In genomic region chr2:145984541-145984940, GRCh38 we compare ENCODE assay signal across 15 cellular contexts.
DNase-seq lines count a peak whose midpoint lies in the region; ATAC-seq and TF ChIP-seq lines count a peak whose summit lies in the region.
"Had no signal": no experiment of that assay in that cellular context is flagged by ENCODE, and none has a peak within 500 bp of the region (broad histone marks: within the 10 kb centered on the region; RNA-seq: fewer than 3 reads in every experiment).

No MANE protein-coding gene starts in this region.

- H3K4me3 Mint-ChIP-seq in stimulated activated effector memory CD8-positive, alpha-beta T cell treated with anti-CD3 and anti-CD28 coated beads, Interleukin-12 subunit alpha, Interleukin-12 subunit beta, amount 100 ng/mL, for 72 hours: no peak overlapping the region
- H3K4me3 Mint-ChIP-seq: CD14-positive monocyte; central memory CD8-positive, alpha-beta T cell; naive thymus-derived CD8-positive, alpha-beta T cell had no signal

- H3K4me3 ChIP-seq in choroid plexus epithelial cell (ENCODE audit: low read depth, low read length): no peak overlapping the region
- H3K4me3 ChIP-seq: suprapubic skin had no signal

- H3K4me1 Mint-ChIP-seq in stimulated activated effector memory CD8-positive, alpha-beta T cell treated with anti-CD3 and anti-CD28 coated beads, Interleukin-12 subunit alpha, Interleukin-12 subunit beta, amount 100 ng/mL, for 72 hours: no peaks in the 10 kb centered on the region
- H3K4me1 Mint-ChIP-seq: CD14-positive monocyte; central memory CD8-positive, alpha-beta T cell; naive thymus-derived CD8-positive, alpha-beta T cell had no signal

- DNase-seq in EH (ENCODE audit: low read depth): peak; percentile 28
- peak; percentile 4 for DNase-seq in NCI-H146 (lab: John Stamatoyannopoulos, UW)
- DNase-seq in choroid plexus epithelial cell (ENCODE audit: low read depth): peak; percentile 87
- peak; percentile 41 to 89 for DNase-seq in lung microvascular endothelial cell (ENCODE audit: low read depth in 2 of 2)
- DNase-seq in stimulated activated effector memory CD8-positive, alpha-beta T cell treated with anti-CD3 and anti-CD28 coated beads, Interleukin-12 subunit alpha, Interleukin-12 subunit beta, amount 100 ng/mL, for 72 hours (ENCODE audit: low spot score in 2 of 2): no peak
- DNase-seq in erythroblast (lab: John Stamatoyannopoulos, UW): no peak
- DNase-seq in NCI-H2029 (lab: John Stamatoyannopoulos, UW): no peak
- DNase-seq: left cardiac atrium; naive thymus-derived CD8-positive, alpha-beta T cell; NCI-H345; T-helper 9 cell had no signal

- TF ChIP-seq CTCF in choroid plexus epithelial cell (conservative IDR thresholded peaks at IDR 0.05; ENCODE audit: low read depth, low read length): no peak

- peaks cover 3% of the 10 kb centered on the region for H3K9me3 Mint-ChIP-seq in stimulated activated effector memory CD8-positive, alpha-beta T cell treated with anti-CD3 and anti-CD28 coated beads, Interleukin-12 subunit alpha, Interleukin-12 subunit beta, amount 100 ng/mL, for 72 hours
- H3K9me3 Mint-ChIP-seq: central memory CD8-positive, alpha-beta T cell had no signal

- ATAC-seq in stimulated activated effector memory CD8-positive, alpha-beta T cell treated with anti-CD3 and anti-CD28 coated beads, Interleukin-12 subunit alpha, Interleukin-12 subunit beta, amount 100 ng/mL, for 72 hours: no peak
- ATAC-seq in HG03342 (IDR thresholded peaks at IDR 0.05; ENCODE audit: unreplicated experiment): no peak
- ATAC-seq: naive thymus-derived CD8-positive, alpha-beta T cell had no signal

- no peak overlapping the region for H3K27ac Mint-ChIP-seq in stimulated activated effector memory CD8-positive, alpha-beta T cell treated with anti-CD3 and anti-CD28 coated beads, Interleukin-12 subunit alpha, Interleukin-12 subunit beta, amount 100 ng/mL, for 72 hours
- H3K27ac Mint-ChIP-seq: CD14-positive monocyte; naive thymus-derived CD8-positive, alpha-beta T cell had no signal

- no peak for TF ChIP-seq POLR2A in erythroblast (IDR thresholded peaks at IDR 0.05; ENCODE audit: low read length)

- H3K36me3 Mint-ChIP-seq in stimulated activated effector memory CD8-positive, alpha-beta T cell treated with anti-CD3 and anti-CD28 coated beads, Interleukin-12 subunit alpha, Interleukin-12 subunit beta, amount 100 ng/mL, for 72 hours: no peaks in the 10 kb centered on the region
- H3K36me3 Mint-ChIP-seq: CD14-positive monocyte; naive thymus-derived CD8-positive, alpha-beta T cell had no signal

Comparison
In these comparisons a context has a peak if more than half of its experiments do, and no peak if none do; other contexts are left out.
1. DNase-seq: peak in EH (single experiment), NCI-H146 (single experiment), choroid plexus epithelial cell (single experiment) and lung microvascular endothelial cell (2 of 2); none in stimulated activated effector memory CD8-positive, alpha-beta T cell treated with anti-CD3 and anti-CD28 coated beads, Interleukin-12 subunit alpha, Interleukin-12 subunit beta, amount 100 ng/mL, for 72 hours (0 of 2), erythroblast (0 of 2) and NCI-H2029 (single experiment).